1 cellular context compared by ENCODE assay signal in genomic region chr4:87502580-87503238, GRCh38.
TF ChIP-seq lines count a peak whose summit lies in the region.

No MANE protein-coding gene starts in this region.

TF ChIP-seq in IMR-90, 13 proteins besides CTCF, POLR2A, EP300 and RAD21 (continued from another document):
- TF ChIP-seq CEBPB (IDR thresholded peaks at IDR 0.05; ENCODE audit: low read depth, low read length) = no peak
- TF ChIP-seq MAFK (IDR thresholded peaks at IDR 0.05; ENCODE audit: low read depth, low read length) = no peak
- no peak for TF ChIP-seq FOS (IDR thresholded peaks at IDR 0.05; ENCODE audit: low read depth, low read length)
